28 cellular contexts compared by ENCODE assay signal in the genomic region with DNA sequence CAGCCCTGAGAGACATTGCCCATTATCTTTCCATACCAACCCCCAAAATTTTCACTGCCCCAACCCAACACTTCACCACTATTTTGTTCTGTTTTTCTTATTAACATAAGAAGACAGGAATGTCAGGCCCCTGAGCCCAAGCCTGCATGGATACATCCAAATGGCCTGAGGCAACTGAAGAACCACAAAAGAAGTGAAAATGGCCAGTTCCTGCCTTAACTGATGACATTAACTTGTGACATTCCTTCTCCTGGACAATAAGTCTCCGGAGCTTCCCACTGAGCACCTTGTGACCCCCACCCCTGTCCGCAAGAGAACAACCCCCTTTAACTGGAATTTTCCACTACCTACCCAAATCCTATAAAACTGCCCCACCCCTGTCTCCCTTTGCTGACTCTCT.
"Had no signal": no experiment of that assay in that cellular context is flagged by ENCODE, and none has a peak within 500 bp of the region (broad histone marks: within the 10 kb centered on the region; RNA-seq: fewer than 3 reads in every experiment).

No MANE protein-coding gene starts in this region.

- H3K27ac ChIP-seq: neural progenitor cell, ovary, parathyroid adenoma, psoas muscle, right lobe of liver, sigmoid colon, stomach, thoracic aorta, thyroid gland, tibial nerve, upper lobe of right lung, uterus had no signal

- H3K4me3 ChIP-seq: neural progenitor cell, ovary, psoas muscle, right lobe of liver, sigmoid colon, stomach, thoracic aorta, thyroid gland, tibial nerve, upper lobe of right lung, uterus had no signal

- H3K9me3 Mint-ChIP-seq: nephron had no signal

- H3K4me1 Mint-ChIP-seq: natural killer cell; nephron; neural progenitor cell; stimulated activated effector memory CD8-positive, alpha-beta T cell treated with anti-CD3 and anti-CD28 coated beads, Interleukin-12 subunit alpha, Interleukin-12 subunit beta, amount 100 ng/mL, for 72 hours; stimulated activated naive B cell treated with anti-CD40 and anti-IgM and Interleukin-4, amounts not matched to agents 10 μg/mL and 1 μg/mL and 100 μg/mL, for 72 hours had no signal

- DNase-seq: natural killer cell; occipital lobe; ovary; posterior cingulate gyrus; psoas muscle; right cardiac atrium; right lobe of liver; sigmoid colon; small intestine; stimulated activated CD4-positive, alpha-beta T cell treated with anti-CD3 and anti-CD28 coated beads, Interleukin-15, amount 100 ng/mL, for 24 hours; stimulated activated CD4-positive, alpha-beta T cell treated with anti-CD3 and anti-CD28 coated beads, Interleukin-2, amount 100 ng/mL, for 24 hours; stimulated activated CD4-positive, alpha-beta T cell treated with anti-CD3 and anti-CD28 coated beads, Interleukin-2, amount 100 ng/mL, for 48 hours; stimulated activated CD4-positive, alpha-beta T cell treated with anti-CD3 and anti-CD28 coated beads, Interleukin-4, amount 100 ng/mL, for 24 hours; stimulated activated naive B cell treated with anti-CD40 and anti-IgM and Interleukin-4, amounts not matched to agents 10 μg/mL and 1 μg/mL and 100 μg/mL, for 72 hours; stimulated activated naive CD4-positive, alpha-beta T cell treated with Interleukin-2 at 50 U/mL for 16 hours; stomach; thyroid gland; upper lobe of right lung; uterus had no signal

- H3K9me3 ChIP-seq: ovary, psoas muscle, right lobe of liver, thoracic aorta, thyroid gland, tibial nerve, upper lobe of right lung, uterus had no signal

- H3K9ac ChIP-seq: neural progenitor cell, parathyroid adenoma had no signal

- H3K27ac Mint-ChIP-seq: natural killer cell; nephron; neural progenitor cell; progenitor cell of endocrine pancreas; stimulated activated effector memory CD8-positive, alpha-beta T cell treated with anti-CD3 and anti-CD28 coated beads, Interleukin-12 subunit alpha, Interleukin-12 subunit beta, amount 100 ng/mL, for 72 hours; stimulated activated naive B cell treated with anti-CD40 and anti-IgM and Interleukin-4, amounts not matched to agents 10 μg/mL and 1 μg/mL and 100 μg/mL, for 72 hours; stimulated activated naive CD8-positive, alpha-beta T cell treated with anti-CD3 and anti-CD28 coated beads, Interleukin-15, Interleukin-2, amounts not matched to agents 100 ng/mL and 50 ng/mL, for 24 hours; type B pancreatic cell had no signal

- H3K36me3 Mint-ChIP-seq: natural killer cell; neural progenitor cell; stimulated activated effector memory CD8-positive, alpha-beta T cell treated with anti-CD3 and anti-CD28 coated beads, Interleukin-12 subunit alpha, Interleukin-12 subunit beta, amount 100 ng/mL, for 72 hours; stimulated activated naive B cell treated with anti-CD40 and anti-IgM and Interleukin-4, amounts not matched to agents 10 μg/mL and 1 μg/mL and 100 μg/mL, for 72 hours; type B pancreatic cell had no signal

- H3K4me1 ChIP-seq: neural progenitor cell, parathyroid adenoma, psoas muscle, right lobe of liver, sigmoid colon, stomach, thyroid gland, tibial nerve, upper lobe of right lung, uterus had no signal

- H3K36me3 ChIP-seq: neural progenitor cell, ovary, right lobe of liver, sigmoid colon, stomach, thoracic aorta, thyroid gland, tibial nerve, upper lobe of right lung, uterus had no signal

- H3K27me3 ChIP-seq: neural progenitor cell, ovary, right lobe of liver, sigmoid colon, stomach, thyroid gland, tibial nerve, upper lobe of right lung, uterus had no signal

- H3K27me3 Mint-ChIP-seq: progenitor cell of endocrine pancreas; stimulated activated naive B cell treated with anti-CD40 and anti-IgM and Interleukin-4, amounts not matched to agents 10 μg/mL and 1 μg/mL and 100 μg/mL, for 72 hours; stimulated activated naive CD8-positive, alpha-beta T cell treated with anti-CD3 and anti-CD28 coated beads, Interleukin-15, Interleukin-2, amounts not matched to agents 100 ng/mL and 50 ng/mL, for 24 hours; type B pancreatic cell had no signal

- H3K4me3 Mint-ChIP-seq: natural killer cell; nephron; neural progenitor cell; stimulated activated effector memory CD8-positive, alpha-beta T cell treated with anti-CD3 and anti-CD28 coated beads, Interleukin-12 subunit alpha, Interleukin-12 subunit beta, amount 100 ng/mL, for 72 hours; stimulated activated naive B cell treated with anti-CD40 and anti-IgM and Interleukin-4, amounts not matched to agents 10 μg/mL and 1 μg/mL and 100 μg/mL, for 72 hours; stimulated activated naive CD8-positive, alpha-beta T cell treated with anti-CD3 and anti-CD28 coated beads, Interleukin-15, Interleukin-2, amounts not matched to agents 100 ng/mL and 50 ng/mL, for 24 hours; type B pancreatic cell had no signal
